Comparison of ENCODE assay signal across 9 cellular contexts in genomic region chr5:139698461-139699146, GRCh38. TPM values are rescaled to one million over a fixed set of nuclear protein-coding genes. Genes with fewer than 3 reads are reported as not detected.
DNase-seq lines count a peak whose midpoint lies in the region; ATAC-seq and TF ChIP-seq lines count a peak whose summit lies in the region.
"Had no signal": no experiment of that assay in that cellular context is flagged by ENCODE, and none has a peak within 500 bp of the region (broad histone marks: within the 10 kb centered on the region; RNA-seq: fewer than 3 reads in every experiment).

No MANE protein-coding gene starts in this region.

- peak overlapping the region; percentile 73 to 75 for H3K4me3 Mint-ChIP-seq in effector memory CD8-positive, alpha-beta T cell

- no peak for TF ChIP-seq CTCF in DND-41 (IDR thresholded peaks at IDR 0.05; ENCODE audit: borderline replicate concordance, extremely low read depth, low read length, poor library complexity, severe bottlenecking)
- no peak for TF ChIP-seq CTCF in transverse colon (IDR thresholded peaks at IDR 0.05)

- 21 to 23% methylated on average over 5 to 8 of the region's 14 CpGs for WGBS in mesodermal cell (ENCODE audit: insufficient coverage in 2 of 2), 2 experiments
- 33% methylated on average over 14 of the region's 14 CpGs; no CpG with 5 or more reads in 1 of the 2 donors for WGBS in transverse colon (ENCODE audit: low coverage in 1 of 2), 2 donors

- ATAC-seq in DND-41 (ENCODE audit: insufficient read depth, low read depth): peak; percentile 68
- ATAC-seq in effector memory CD8-positive, alpha-beta T cell (replicated peaks): no peak
- no peak for ATAC-seq in GM21526 (IDR thresholded peaks at IDR 0.05; ENCODE audit: low FRiP score, unreplicated experiment)
- ATAC-seq in activated naive CD4-positive, alpha-beta T cell treated with anti-CD3 and anti-CD28 coated beads, Interleukin-2, amount 50 U/mL, for 72 hours: no peak
- no peak for ATAC-seq in HG02798 (IDR thresholded peaks at IDR 0.05; ENCODE audit: poor library complexity, unreplicated experiment)

- no peaks in the 10 kb centered on the region for H3K36me3 ChIP-seq in DND-41 (ENCODE audit: insufficient read depth, low read length)
- no peaks in the 10 kb centered on the region for H3K36me3 ChIP-seq in mesodermal cell (ENCODE audit: control insufficient read depth, insufficient read depth, low read length)
- no peaks in the 10 kb centered on the region for H3K36me3 ChIP-seq in transverse colon
- H3K36me3 ChIP-seq: neutrophil had no signal

- H3K9me3 ChIP-seq in DND-41 (ENCODE audit: insufficient read depth, low read length, severe bottlenecking) (no peaks in the 10 kb centered on the region), mesodermal cell (ENCODE audit: control insufficient read depth, low read length) (no peaks in the 10 kb centered on the region), transverse colon (no peaks in the 10 kb centered on the region)
- H3K9me3 ChIP-seq: neutrophil had no signal

- H3K9me3 Mint-ChIP-seq in effector memory CD8-positive, alpha-beta T cell: no peaks in the 10 kb centered on the region
- H3K9me3 Mint-ChIP-seq in activated naive CD4-positive, alpha-beta T cell treated with anti-CD3 and anti-CD28 coated beads, Interleukin-2, amount 50 U/mL, for 72 hours: no peaks in the 10 kb centered on the region

- H3K27ac Mint-ChIP-seq in effector memory CD8-positive, alpha-beta T cell: no peak overlapping the region
- H3K27ac Mint-ChIP-seq in activated naive CD4-positive, alpha-beta T cell treated with anti-CD3 and anti-CD28 coated beads, Interleukin-2, amount 50 U/mL, for 72 hours: no peak overlapping the region

- H3K79me2 ChIP-seq in DND-41 (ENCODE audit: insufficient read depth, low read length): no peaks in the 10 kb centered on the region

- H3K36me3 Mint-ChIP-seq in effector memory CD8-positive, alpha-beta T cell (ENCODE audit: insufficient read depth): peaks cover 6% of the 10 kb centered on the region
- H3K36me3 Mint-ChIP-seq in activated naive CD4-positive, alpha-beta T cell treated with anti-CD3 and anti-CD28 coated beads, Interleukin-2, amount 50 U/mL, for 72 hours: no peaks in the 10 kb centered on the region

- no peak overlapping the region for H3K27ac ChIP-seq in DND-41 (ENCODE audit: low read length)
- H3K27ac ChIP-seq in mesodermal cell (ENCODE audit: low read depth, low read length, severe bottlenecking): peak overlapping the region; percentile 99
- peak overlapping the region; percentile 80 to 84 (median 81) for H3K27ac ChIP-seq in transverse colon
- H3K27ac ChIP-seq: neutrophil had no signal

- H3K4me1 ChIP-seq in DND-41 (ENCODE audit: insufficient read depth, low read length) (no peaks in the 10 kb centered on the region), mesodermal cell (ENCODE audit: control insufficient read depth, insufficient read depth, low read length, poor library complexity, severe bottlenecking) (peaks cover 65% of the 10 kb centered on the region), transverse colon (peaks cover 25 to 38% (median 29%) of the 10 kb centered on the region in 4 donors)

- no peak overlapping the region for H3K9ac ChIP-seq in DND-41 (ENCODE audit: low read depth, low read length)

- no peaks in the 10 kb centered on the region for H4K20me1 ChIP-seq in DND-41 (ENCODE audit: insufficient read depth, low read length)

- H3K4me3 ChIP-seq in DND-41 (ENCODE audit: low read depth in 1 of 2, low read length in 2 of 2) (no peak overlapping the region), mesodermal cell (ENCODE audit: extremely low read depth, insufficient read depth, low read length, poor library complexity, severe bottlenecking) (no peak overlapping the region), transverse colon (no peak overlapping the region)

- no peak overlapping the region for H3K4me2 ChIP-seq in DND-41 (ENCODE audit: insufficient read depth, low read length)

- TF ChIP-seq EP300 in transverse colon (IDR thresholded peaks at IDR 0.05; ENCODE audit: low read depth): no peak

- H2AFZ ChIP-seq in DND-41 (ENCODE audit: low read depth, low read length): no peak overlapping the region

- H3K27me3 ChIP-seq in DND-41 (ENCODE audit: insufficient read depth, low read length, poor library complexity) (no peaks in the 10 kb centered on the region), transverse colon (peaks cover 22% of the 10 kb centered on the region)

- TF ChIP-seq POLR2A in transverse colon (IDR thresholded peaks at IDR 0.05): no peak

- intact Hi-C loops in transverse colon (cut with DNase I; ENCODE audit: low total_unique reads): no loop called here

- in situ Hi-C loops in transverse colon (cut with MboI; ENCODE audit: low pct_ligation_motif_present in 1 of 4, low pct_unique_long_range_greater_than_20kb in 1 of 4, low sequenced_read_pairs in 3 of 4): loop anchor here in 2 of 4 donors (10.0 kb wide), 2 partner anchors 54 to 64 kb away; partner anchors contain the start of gene CXXC5 (in 1 of the 2)

- peaks cover 16 to 27% of the 10 kb centered on the region in 2 donors for H3K4me1 Mint-ChIP-seq in effector memory CD8-positive, alpha-beta T cell (ENCODE audit: low read depth in 2 of 2)

- DNase-seq in DND-41 (peak; percentile 66), NCI-H774 (lab: John Stamatoyannopoulos, UW) (peak; percentile 75), transverse colon (peak; percentile 78)
- no peak for DNase-seq in effector memory CD8-positive, alpha-beta T cell
- no peak for DNase-seq in activated naive CD4-positive, alpha-beta T cell treated with anti-CD3 and anti-CD28 coated beads, Interleukin-2, amount 50 U/mL, for 72 hours (ENCODE audit: low spot score in 2 of 2)

- peaks cover 6 to 45% of the 10 kb centered on the region in 2 donors for H3K27me3 Mint-ChIP-seq in effector memory CD8-positive, alpha-beta T cell

RNA-seq across cellular contexts. Expression of gene CXXC5, which starts 50.5 kb away (rescaled TPM):
- polyA plus RNA-seq in mesodermal cell (2013, experiment 1 of 2): 118 TPM
- 93.8 TPM for polyA plus RNA-seq in mesodermal cell (2013, experiment 2 of 2)
- total RNA-seq in transverse colon: 10 to 100 TPM; 26.5 to 50.7 (median 36.2) TPM
- 1 to 10 TPM; 1.8 to 3.5 TPM for total RNA-seq in activated naive CD4-positive, alpha-beta T cell treated with anti-CD3 and anti-CD28 coated beads, Interleukin-2, amount 50 U/mL, for 72 hours

Comparison
In these comparisons a context has a peak if more than half of its experiments do, and no peak if none do; other contexts are left out.
1. DNase-seq: peak in DND-41 (single experiment), NCI-H774 (single experiment) and transverse colon (single experiment); none in effector memory CD8-positive, alpha-beta T cell (0 of 3) and activated naive CD4-positive, alpha-beta T cell treated with anti-CD3 and anti-CD28 coated beads, Interleukin-2, amount 50 U/mL, for 72 hours (0 of 2).
2. RNA of gene CXXC5, which starts 50.5 kb away (total RNA-seq): 26.5 to 50.7 TPM in transverse colon; 1.8 to 3.5 TPM in activated naive CD4-positive, alpha-beta T cell treated with anti-CD3 and anti-CD28 coated beads, Interleukin-2, amount 50 U/mL, for 72 hours; every median in the first group is over 4 times any median in the second.